Comparison of ENCODE assay signal across 2 cellular contexts in the genomic region with DNA sequence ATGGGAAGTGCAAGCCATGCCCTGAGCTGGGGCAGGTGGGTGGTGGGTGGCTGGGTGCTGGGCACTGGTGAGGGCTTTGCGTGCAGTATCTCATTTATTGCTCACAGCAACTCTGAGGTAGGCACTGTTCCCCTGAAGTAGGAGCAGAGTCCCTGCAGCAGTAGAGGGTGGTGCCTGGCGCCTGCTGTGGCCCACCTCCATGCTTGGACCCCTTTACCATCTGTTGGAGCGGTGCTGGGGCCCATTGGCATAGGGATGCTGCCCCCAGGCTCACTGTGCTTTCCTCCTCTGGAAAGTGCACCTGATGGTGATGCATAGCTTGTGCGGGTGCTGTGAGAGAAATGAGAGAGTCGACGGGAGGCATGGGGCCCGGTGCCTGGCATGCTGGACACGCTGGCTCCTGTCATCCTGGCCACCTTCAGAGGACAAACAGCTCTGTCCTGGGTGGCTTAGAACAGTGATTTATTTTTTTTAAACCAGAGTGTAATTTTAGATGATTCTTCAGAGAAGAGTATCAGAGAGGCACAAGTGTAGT.
TF ChIP-seq lines count a peak whose summit lies in the region.

No MANE protein-coding gene starts in this region.

TF ChIP-seq in GM12891, 5 proteins besides CTCF, POLR2A, EP300 and RAD21:
- TF ChIP-seq TAF1 (IDR thresholded peaks at IDR 0.05; ENCODE audit: low read depth, low read length): no peak
- TF ChIP-seq POLR2AphosphoS5 (IDR thresholded peaks at IDR 0.05; ENCODE audit: low read depth, low read length): peak; percentile 38; the same call in 1 of the 2 replicates
- no peak for TF ChIP-seq POU2F2 (IDR thresholded peaks at IDR 0.05; ENCODE audit: low read depth, low read length)
- no peak for TF ChIP-seq SPI1 (IDR thresholded peaks at IDR 0.05; ENCODE audit: low read depth, low read length)
- no peak for TF ChIP-seq PAX5 (IDR thresholded peaks at IDR 0.05; ENCODE audit: insufficient read depth, low read length, severe bottlenecking)

TF ChIP-seq in H1, 55 proteins besides CTCF, POLR2A, EP300 and RAD21:
- TF ChIP-seq POLR2AphosphoS5 (IDR thresholded peaks at IDR 0.05; ENCODE audit: low read depth, low read length) (no peak), SIN3A (conservative IDR thresholded peaks at IDR 0.05 in 1 of 2, IDR thresholded peaks at IDR 0.05 in 1 of 2; ENCODE audit: low read depth in 1 of 2, low read length in 2 of 2) (no peak), KDM4A (IDR thresholded peaks at IDR 0.05; ENCODE audit: low read depth, low read length, severe bottlenecking) (no peak), CBX5 (IDR thresholded peaks at IDR 0.05; ENCODE audit: low read depth, low read length) (no peak), ZNF274 (IDR thresholded peaks at IDR 0.05; ENCODE audit: borderline replicate concordance, extremely low read depth, low read length) (no peak), RBBP5 (IDR thresholded peaks at IDR 0.05; ENCODE audit: borderline replicate concordance, low read depth, low read length) (no peak), RNF2 (IDR thresholded peaks at IDR 0.05; ENCODE audit: borderline replicate concordance, low read depth, low read length, missing control alignments, poor library complexity, severe bottlenecking) (no peak), CTBP2 (IDR thresholded peaks at IDR 0.05; ENCODE audit: borderline replicate concordance, insufficient read depth, insufficient read length, low read length) (no peak), JUN (IDR thresholded peaks at IDR 0.05; ENCODE audit: low read depth, low read length) (no peak)
- TF ChIP-seq, protein P1, sequence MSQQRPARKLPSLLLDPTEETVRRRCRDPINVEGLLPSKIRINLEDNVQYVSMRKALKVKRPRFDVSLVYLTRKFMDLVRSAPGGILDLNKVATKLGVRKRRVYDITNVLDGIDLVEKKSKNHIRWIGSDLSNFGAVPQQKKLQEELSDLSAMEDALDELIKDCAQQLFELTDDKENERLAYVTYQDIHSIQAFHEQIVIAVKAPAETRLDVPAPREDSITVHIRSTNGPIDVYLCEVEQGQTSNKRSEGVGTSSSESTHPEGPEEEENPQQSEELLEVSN (IDR thresholded peaks at IDR 0.05): no peak
- TF ChIP-seq, protein P2, sequence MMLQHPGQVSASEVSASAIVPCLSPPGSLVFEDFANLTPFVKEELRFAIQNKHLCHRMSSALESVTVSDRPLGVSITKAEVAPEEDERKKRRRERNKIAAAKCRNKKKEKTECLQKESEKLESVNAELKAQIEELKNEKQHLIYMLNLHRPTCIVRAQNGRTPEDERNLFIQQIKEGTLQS (IDR thresholded peaks at IDR 0.05; ENCODE audit: insufficient read depth, low read depth, low read length): no peak
- TF ChIP-seq, protein P3, sequence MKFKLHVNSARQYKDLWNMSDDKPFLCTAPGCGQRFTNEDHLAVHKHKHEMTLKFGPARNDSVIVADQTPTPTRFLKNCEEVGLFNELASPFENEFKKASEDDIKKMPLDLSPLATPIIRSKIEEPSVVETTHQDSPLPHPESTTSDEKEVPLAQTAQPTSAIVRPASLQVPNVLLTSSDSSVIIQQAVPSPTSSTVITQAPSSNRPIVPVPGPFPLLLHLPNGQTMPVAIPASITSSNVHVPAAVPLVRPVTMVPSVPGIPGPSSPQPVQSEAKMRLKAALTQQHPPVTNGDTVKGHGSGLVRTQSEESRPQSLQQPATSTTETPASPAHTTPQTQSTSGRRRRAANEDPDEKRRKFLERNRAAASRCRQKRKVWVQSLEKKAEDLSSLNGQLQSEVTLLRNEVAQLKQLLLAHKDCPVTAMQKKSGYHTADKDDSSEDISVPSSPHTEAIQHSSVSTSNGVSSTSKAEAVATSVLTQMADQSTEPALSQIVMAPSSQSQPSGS (IDR thresholded peaks at IDR 0.05; ENCODE audit: low read length): no peak
